1 cellular context compared by ENCODE assay signal in the genomic region with DNA sequence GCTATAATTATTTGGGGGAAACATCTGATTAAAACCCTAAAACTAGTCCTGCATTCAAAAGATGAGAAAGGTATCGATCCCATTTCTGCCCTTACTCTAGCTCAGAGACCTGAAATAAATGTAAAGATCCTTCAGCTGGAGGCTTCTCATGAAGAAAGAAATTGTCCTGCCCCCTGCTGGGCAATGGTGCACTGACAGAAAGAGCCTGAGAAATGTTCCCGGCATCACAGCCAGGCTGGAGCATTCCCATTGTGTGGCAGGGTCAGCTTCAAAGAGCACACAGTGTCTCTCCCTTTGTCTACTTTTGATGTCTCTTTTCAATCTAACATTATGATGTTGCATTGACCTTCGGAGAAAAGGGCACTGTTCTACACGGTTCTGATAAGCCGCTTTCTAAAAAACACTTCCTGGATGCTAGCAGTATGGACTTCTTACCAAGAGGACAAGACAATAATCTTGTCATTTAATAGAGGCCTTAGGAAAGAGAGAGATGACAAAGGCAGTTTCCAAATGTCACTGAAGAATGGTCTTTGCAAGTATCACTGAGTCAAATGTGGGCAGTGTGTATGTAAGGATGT.
A peak's percentile ranks its signal among the peaks of the same experiment; 100 is the strongest.
TF ChIP-seq lines count a peak whose summit lies in the region.

No MANE protein-coding gene starts in this region.

TF ChIP-seq in HepG2, 621 proteins besides CTCF, POLR2A, EP300 and RAD21 (continued from another document):
- TF ChIP-seq ZBTB38 (CRISPR knock-in tag; IDR thresholded peaks at IDR 0.05) (no peak), STAG1 (CRISPR knock-in tag; IDR thresholded peaks at IDR 0.05) (peak; percentile 62), ARID3A (IDR thresholded peaks at IDR 0.05; ENCODE audit: low read depth, low read length) (no peak)
